ENCODE assay signal across 8 cellular contexts in the genomic region with DNA sequence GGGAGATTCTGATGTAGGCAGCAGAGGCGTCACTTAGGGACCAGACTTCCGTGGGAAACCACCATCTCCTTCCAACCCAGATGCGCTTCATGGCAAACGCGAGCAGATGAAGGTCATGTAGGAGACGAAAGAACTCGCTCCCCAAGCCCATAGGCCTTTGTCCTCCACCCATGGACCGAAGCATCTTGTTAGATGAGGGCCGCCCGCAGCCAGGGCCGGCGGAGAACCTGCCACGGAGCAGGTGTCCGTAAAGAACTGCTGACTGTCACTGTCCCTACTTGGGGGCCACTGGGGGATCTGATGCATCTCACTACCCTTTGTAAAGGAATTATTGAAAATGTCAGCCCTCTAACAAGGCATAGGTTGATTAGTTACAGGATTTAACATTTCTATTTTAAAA.
A peak's percentile ranks its signal among the peaks of the same experiment; 100 is the strongest.
DNase-seq lines count a peak whose midpoint lies in the region; ATAC-seq and TF ChIP-seq lines count a peak whose summit lies in the region.
"Not testable (repeated sequence)": the region's sequence is repeated elsewhere in the genome, so short reads cannot be mapped to it uniquely, and the experiment has no call there.

No MANE protein-coding gene starts in this region.

- not testable (repeated sequence) for H3K4me1 ChIP-seq in PC-9 (replicated peaks; ENCODE audit: insufficient read depth); right atrium auricular region; lower lobe of right lung; stomach; upper lobe of right lung

- not testable (repeated sequence) for H4K20me1 ChIP-seq in PC-9 (ENCODE audit: insufficient read depth)

- TF ChIP-seq POLR2A in stomach (IDR thresholded peaks at IDR 0.05) = not testable (repeated sequence)

- H2AFZ ChIP-seq in PC-9 = not testable (repeated sequence)

- TF ChIP-seq CTCF in PC-9 (conservative IDR thresholded peaks at IDR 0.05); right atrium auricular region (IDR thresholded peaks at IDR 0.05); lower lobe of right lung (IDR thresholded peaks at IDR 0.05); natural killer cell (IDR thresholded peaks at IDR 0.05); stomach (IDR thresholded peaks at IDR 0.05); upper lobe of right lung (IDR thresholded peaks at IDR 0.05): not testable (repeated sequence)

- not testable (repeated sequence) for H3K9me3 Mint-ChIP-seq in activated CD8-positive, alpha-beta T cell treated with anti-CD3 and anti-CD28 coated beads, Interleukin-2, amount 10 ng/mL, durations not matched to agents 7 days and 5 days (ENCODE audit: insufficient read depth); natural killer cell

- POLR2A ChIA-PET in PC-9 (lab: Charles Lee; ENCODE audit: unreplicated experiment); activated CD8-positive, alpha-beta T cell treated with anti-CD3 and anti-CD28 coated beads, Interleukin-2, amount 10 ng/mL, durations not matched to agents 7 days and 5 days (lab: Charles Lee): not testable (repeated sequence)

- 80 to 100% (median 89%) methylated on average over 2 to 7 of the region's 14 CpGs; no CpG with 5 or more reads in 1 of the 5 donors for WGBS in stomach, 5 donors

- H3K9me2 ChIP-seq in PC-9 (ENCODE audit: insufficient read depth) = not testable (repeated sequence)

- not testable (repeated sequence) for H3K27ac ChIP-seq in PC-9, right atrium auricular region, lower lobe of right lung, stomach, upper lobe of right lung

- not testable (repeated sequence) for H3K27me3 ChIP-seq in PC-9 (ENCODE audit: insufficient read depth, low read depth); right atrium auricular region; lower lobe of right lung (ENCODE audit: low read depth); stomach; upper lobe of right lung

- not testable (repeated sequence) for DNase-seq in PC-9
- peak; percentile 2 for DNase-seq in activated CD8-positive, alpha-beta T cell treated with anti-CD3 and anti-CD28 coated beads, Interleukin-2, amount 10 ng/mL, durations not matched to agents 7 days and 5 days
- DNase-seq in cardiac septum (ENCODE audit: low spot score) (peak; percentile 33), right atrium auricular region (ENCODE audit: low spot score) (peak; percentile 49), lower lobe of right lung (peak; percentile 20), natural killer cell (peak; percentile 5), stomach (peak; percentile 21), upper lobe of right lung (peak; percentile 27)

- H3K4me3 ChIP-seq in PC-9, right atrium auricular region, lower lobe of right lung, stomach, upper lobe of right lung: not testable (repeated sequence)

- not testable (repeated sequence) for H3F3A ChIP-seq in PC-9 (ENCODE audit: insufficient read depth, low read depth)

- H3K27me3 Mint-ChIP-seq in activated CD8-positive, alpha-beta T cell treated with anti-CD3 and anti-CD28 coated beads, Interleukin-2, amount 10 ng/mL, durations not matched to agents 7 days and 5 days (ENCODE audit: low read depth); natural killer cell (ENCODE audit: low read depth in 2 of 2): not testable (repeated sequence)

- not testable (repeated sequence) for H3K9me3 ChIP-seq in PC-9 (ENCODE audit: insufficient read depth, low read depth); right atrium auricular region; lower lobe of right lung; stomach; upper lobe of right lung

- not testable (repeated sequence) for TF ChIP-seq EP300 in stomach (IDR thresholded peaks at IDR 0.05)

- CTCF ChIA-PET in PC-9 (lab: Charles Lee); activated CD8-positive, alpha-beta T cell treated with anti-CD3 and anti-CD28 coated beads, Interleukin-2, amount 10 ng/mL, durations not matched to agents 7 days and 5 days (lab: Charles Lee): not testable (repeated sequence)

- not testable (repeated sequence) for H3K36me3 ChIP-seq in PC-9 (ENCODE audit: low read depth); right atrium auricular region; lower lobe of right lung; stomach; upper lobe of right lung

- intact Hi-C loops in PC-9 (cut with micrococcal nuclease; ENCODE audit: unreplicated experiment); cardiac septum (cut with DNase I); lower lobe of right lung (cut with DNase I); natural killer cell (cut with micrococcal nuclease); stomach (cut with DNase I; ENCODE audit: low total_unique reads); upper lobe of right lung (cut with DNase I): not testable (repeated sequence)

- H3K27ac Mint-ChIP-seq in activated CD8-positive, alpha-beta T cell treated with anti-CD3 and anti-CD28 coated beads, Interleukin-2, amount 10 ng/mL, durations not matched to agents 7 days and 5 days; natural killer cell: not testable (repeated sequence)

- 0 out of 2 replicates have a peak overlapping the region, but pooled peaks have one; percentile 13 for H3K4me2 ChIP-seq in PC-9

- not testable (repeated sequence) for H3K4me3 Mint-ChIP-seq in activated CD8-positive, alpha-beta T cell treated with anti-CD3 and anti-CD28 coated beads, Interleukin-2, amount 10 ng/mL, durations not matched to agents 7 days and 5 days; natural killer cell

- peaks cover 10% of the 10 kb centered on the region; the same call in 1 of the 2 replicates for H3K79me2 ChIP-seq in PC-9 (ENCODE audit: low read depth)

- ATAC-seq in activated CD8-positive, alpha-beta T cell treated with anti-CD3 and anti-CD28 coated beads, Interleukin-2, amount 10 ng/mL, durations not matched to agents 7 days and 5 days; lower lobe of right lung; natural killer cell; upper lobe of right lung: not testable (repeated sequence)

- BruUV-seq in PC-9 (replicated peaks; lab: Mats Ljungman, UMichigan) = TSS peak; percentile 23

- not testable (repeated sequence) for H3K36me3 Mint-ChIP-seq in activated CD8-positive, alpha-beta T cell treated with anti-CD3 and anti-CD28 coated beads, Interleukin-2, amount 10 ng/mL, durations not matched to agents 7 days and 5 days (ENCODE audit: low read depth); natural killer cell

- H3K4me1 Mint-ChIP-seq in activated CD8-positive, alpha-beta T cell treated with anti-CD3 and anti-CD28 coated beads, Interleukin-2, amount 10 ng/mL, durations not matched to agents 7 days and 5 days (ENCODE audit: low read depth); natural killer cell: not testable (repeated sequence)
